Comparison of ENCODE assay signal across 1 cellular context in genomic region chr9:111632051-111632450, GRCh38.
TF ChIP-seq lines count a peak whose summit lies in the region.

No MANE protein-coding gene starts in this region.

TF ChIP-seq in GM12878, 131 proteins besides CTCF, POLR2A, EP300 and RAD21:
- TF ChIP-seq, protein P1, sequence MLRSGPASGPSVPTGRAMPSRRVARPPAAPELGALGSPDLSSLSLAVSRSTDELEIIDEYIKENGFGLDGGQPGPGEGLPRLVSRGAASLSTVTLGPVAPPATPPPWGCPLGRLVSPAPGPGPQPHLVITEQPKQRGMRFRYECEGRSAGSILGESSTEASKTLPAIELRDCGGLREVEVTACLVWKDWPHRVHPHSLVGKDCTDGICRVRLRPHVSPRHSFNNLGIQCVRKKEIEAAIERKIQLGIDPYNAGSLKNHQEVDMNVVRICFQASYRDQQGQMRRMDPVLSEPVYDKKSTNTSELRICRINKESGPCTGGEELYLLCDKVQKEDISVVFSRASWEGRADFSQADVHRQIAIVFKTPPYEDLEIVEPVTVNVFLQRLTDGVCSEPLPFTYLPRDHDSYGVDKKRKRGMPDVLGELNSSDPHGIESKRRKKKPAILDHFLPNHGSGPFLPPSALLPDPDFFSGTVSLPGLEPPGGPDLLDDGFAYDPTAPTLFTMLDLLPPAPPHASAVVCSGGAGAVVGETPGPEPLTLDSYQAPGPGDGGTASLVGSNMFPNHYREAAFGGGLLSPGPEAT (IDR thresholded peaks at IDR 0.05; ENCODE audit: low read depth) = 0 out of 2 replicates have a peak, but pooled peaks have one; percentile 21
- TF ChIP-seq SREBF2 (IDR thresholded peaks at IDR 0.05; ENCODE audit: low read length) = no peak
